18 cellular contexts compared by ENCODE assay signal in genomic region chr11:2686360-2687222, GRCh38.
"Had no signal": no experiment of that assay in that cellular context is flagged by ENCODE, and none has a peak within 500 bp of the region (broad histone marks: within the 10 kb centered on the region; RNA-seq: fewer than 3 reads in every experiment).

No MANE protein-coding gene starts in this region.

- H3K27me3 ChIP-seq: brain microvascular endothelial cell, neural progenitor cell, pancreas, tibial nerve had no signal

- H3K36me3 Mint-ChIP-seq: naive B cell had no signal

- H3K9me3 Mint-ChIP-seq: activated T-helper 2 cell treated with anti-CD3 and anti-CD28 coated beads, Interferon-gamma antibody, Interleukin-2, Interleukin-4, amounts not matched to agents 10 μg/mL and 5 μg/mL and 100 μg/mL, durations not matched to agents 14 hours and 24 hours and 36 hours; dendritic cell treated with granulocyte-macrophage colony-stimulating factor and Interleukin-4, amounts not matched to agents 40 ng/mL and 50 ng/mL, for 4 days; effector memory CD8-positive, alpha-beta T cell; naive B cell; neural progenitor cell; stimulated activated naive B cell treated with anti-CD40 and anti-IgM and Interleukin-4, amounts not matched to agents 10 μg/mL and 1 μg/mL and 100 μg/mL, for 72 hours had no signal

- DNase-seq: activated CD4-positive, alpha-beta T cell treated with anti-CD3 and anti-CD28 coated beads, Interleukin-2, amount 50 U/mL, for 4 hours; activated naive CD4-positive, alpha-beta T cell treated with anti-CD3 and anti-CD28 coated beads, Interleukin-2, amount 50 U/mL, for 16 hours; amniotic stem cell; brain microvascular endothelial cell; effector memory CD8-positive, alpha-beta T cell; foreskin melanocyte; naive B cell; stimulated activated CD4-positive, alpha-beta T cell treated with anti-CD3 and anti-CD28 coated beads, Interleukin-4, amount 100 ng/mL, for 1 hour; stimulated activated naive B cell treated with anti-CD40 and anti-IgM and Interleukin-4, amounts not matched to agents 10 μg/mL and 1 μg/mL and 100 μg/mL, for 72 hours; T-helper 2 cell had no signal

- H3K9ac ChIP-seq: neural progenitor cell had no signal

- H3K27ac Mint-ChIP-seq: activated T-helper 2 cell treated with anti-CD3 and anti-CD28 coated beads, Interferon-gamma antibody, Interleukin-2, Interleukin-4, amounts not matched to agents 10 μg/mL and 5 μg/mL and 100 μg/mL, durations not matched to agents 14 hours and 24 hours and 36 hours; dendritic cell treated with granulocyte-macrophage colony-stimulating factor and Interleukin-4, amounts not matched to agents 40 ng/mL and 50 ng/mL, for 4 days; effector memory CD8-positive, alpha-beta T cell; naive B cell; neural progenitor cell; stimulated activated naive B cell treated with anti-CD40 and anti-IgM and Interleukin-4, amounts not matched to agents 10 μg/mL and 1 μg/mL and 100 μg/mL, for 72 hours had no signal

- H3K4me2 ChIP-seq: neural progenitor cell had no signal

- ATAC-seq: activated CD4-positive, CD25-positive, alpha-beta regulatory T cell treated with anti-CD3 and anti-CD28 coated beads, Interleukin-2, amount 50 U/mL, for 24 hours; effector memory CD8-positive, alpha-beta T cell; stimulated activated naive B cell treated with anti-CD40 and anti-IgM and Interleukin-4, amounts not matched to agents 10 μg/mL and 1 μg/mL and 100 μg/mL, for 72 hours had no signal

- H3K9me3 ChIP-seq: pancreas, tibial nerve had no signal

- FAIRE-seq: pancreas, TTC549 had no signal

- H3K4me3 Mint-ChIP-seq: dendritic cell treated with granulocyte-macrophage colony-stimulating factor and Interleukin-4, amounts not matched to agents 40 ng/mL and 50 ng/mL, for 4 days; effector memory CD8-positive, alpha-beta T cell; naive B cell; neural progenitor cell; stimulated activated naive B cell treated with anti-CD40 and anti-IgM and Interleukin-4, amounts not matched to agents 10 μg/mL and 1 μg/mL and 100 μg/mL, for 72 hours had no signal

- H3K36me3 ChIP-seq: brain microvascular endothelial cell, neural progenitor cell, pancreas, tibial nerve had no signal

- H3K27ac ChIP-seq: brain microvascular endothelial cell, epithelial cell of prostate, neural progenitor cell, pancreas, tibial nerve had no signal

- H3K4me3 ChIP-seq: neural progenitor cell, pancreas, tibial nerve had no signal

- H2AFZ ChIP-seq: neural progenitor cell had no signal

- H3K27me3 Mint-ChIP-seq: dendritic cell treated with granulocyte-macrophage colony-stimulating factor and Interleukin-4, amounts not matched to agents 40 ng/mL and 50 ng/mL, for 4 days; effector memory CD8-positive, alpha-beta T cell; naive B cell; stimulated activated naive B cell treated with anti-CD40 and anti-IgM and Interleukin-4, amounts not matched to agents 10 μg/mL and 1 μg/mL and 100 μg/mL, for 72 hours had no signal
